Comparison of ENCODE assay signal across 21 cellular contexts in genomic region chr20:57585466-57586213, GRCh38. TPM values are rescaled to one million over a fixed set of nuclear protein-coding genes. Genes with fewer than 3 reads are reported as not detected.
"Had no signal": no experiment of that assay in that cellular context is flagged by ENCODE, and none has a peak within 500 bp of the region (broad histone marks: within the 10 kb centered on the region; RNA-seq: fewer than 3 reads in every experiment).

No MANE protein-coding gene starts in this region.

- H3K4me3 ChIP-seq: coronary artery, heart left ventricle, tibial nerve, upper lobe of right lung, vagina had no signal

- DNase-seq: effector CD8-positive, alpha-beta T cell; foreskin melanocyte; heart left ventricle; hippocampal formation; kidney glomerular epithelial cell; mammary epithelial cell; natural killer cell; stimulated activated CD4-positive, alpha-beta T cell treated with anti-CD3 and anti-CD28 coated beads, Interleukin-2, amount 100 ng/mL, for 48 hours; stimulated activated naive CD8-positive, alpha-beta T cell treated with anti-CD3 and anti-CD28 coated beads, Interleukin-15, Interleukin-2, amounts not matched to agents 100 U/mL and 50 U/mL, for 24 hours; upper lobe of right lung had no signal

- H3K36me3 ChIP-seq: heart left ventricle, neutrophil, tibial nerve, upper lobe of right lung, vagina had no signal

- ATAC-seq: heart left ventricle; natural killer cell; stimulated activated naive CD8-positive, alpha-beta T cell treated with anti-CD3 and anti-CD28 coated beads, Interleukin-15, Interleukin-2, amounts not matched to agents 100 U/mL and 50 U/mL, for 24 hours; upper lobe of right lung had no signal

- H3K9me3 ChIP-seq: neutrophil, upper lobe of right lung, vagina had no signal

- H3K27me3 ChIP-seq: vagina had no signal

- FAIRE-seq: small intestine had no signal

- H3K27ac ChIP-seq: coronary artery, heart left ventricle, neutrophil, tibial nerve, upper lobe of right lung, vagina had no signal

RNA-seq across cellular contexts. Expression of gene PCK1, which starts 24.7 kb away (rescaled TPM):
- total RNA-seq: dermis microvascular lymphatic vessel endothelial cell, glomerular endothelial cell, mammary epithelial cell, mononuclear cell, natural killer cell, osteocyte, pulmonary artery endothelial cell had no signal
- polyA plus RNA-seq: mammary epithelial cell had no signal

RNA-seq across cellular contexts. Expression of gene ZBP1, which starts 34.6 kb away (rescaled TPM):
- total RNA-seq: dermis microvascular lymphatic vessel endothelial cell, glomerular endothelial cell, mammary epithelial cell, osteocyte, pulmonary artery endothelial cell, temporal lobe had no signal
- polyA plus RNA-seq: mammary epithelial cell had no signal
